8 cellular contexts compared by ENCODE assay signal in genomic region chr9:4740373-4740622, GRCh38.
A peak's percentile ranks its signal among the peaks of the same experiment; 100 is the strongest.
DNase-seq lines count a peak whose midpoint lies in the region; ATAC-seq and TF ChIP-seq lines count a peak whose summit lies in the region.

No MANE protein-coding gene starts in this region.

- peak; percentile 42 for ATAC-seq in SK-N-SH treated with all-trans-retinoic acid at 6 μM for 48 hours
- ATAC-seq in GM21381 (IDR thresholded peaks at IDR 0.05; ENCODE audit: unreplicated experiment) = no peak
- no peak for ATAC-seq in GM18511 (IDR thresholded peaks at IDR 0.05; ENCODE audit: unreplicated experiment)

- peak overlapping the region; percentile 86 for H3K4me3 ChIP-seq in skeletal muscle cell (ENCODE audit: low read depth, low read length)

- peak; percentile 37 for DNase-seq in NCI-H2107 treated with DMSO at 0.1 percent for 48 hours (lab: John Stamatoyannopoulos, UW; ENCODE audit: unreplicated experiment)
- no peak for DNase-seq in NCI-H2107 (lab: John Stamatoyannopoulos, UW)
- DNase-seq in globus pallidus (ENCODE audit: low spot score) = peak; percentile 26
- no peak for DNase-seq in skeletal muscle cell (ENCODE audit: low read depth)
- no peak for DNase-seq in NCI-H510A (lab: John Stamatoyannopoulos, UW)

TF ChIP-seq in SK-N-SH treated with all-trans-retinoic acid at 6 μM for 48 hours, 23 proteins besides CTCF, POLR2A, EP300 and RAD21:
- no peak for TF ChIP-seq PATZ1 (CRISPR knock-in tag; IDR thresholded peaks at IDR 0.05; ENCODE audit: borderline replicate concordance)
- no peak for TF ChIP-seq GLIS3 (CRISPR knock-in tag; IDR thresholded peaks at IDR 0.05)
- no peak for TF ChIP-seq TSHZ2 (CRISPR knock-in tag; IDR thresholded peaks at IDR 0.05)
- TF ChIP-seq ZNF70 (CRISPR knock-in tag; IDR thresholded peaks at IDR 0.05) = no peak

Comparison
In these comparisons a context has a peak if more than half of its experiments do, and no peak if none do; other contexts are left out.
1. DNase-seq: peak in NCI-H2107 treated with DMSO at 0.1 percent for 48 hours (single experiment) and globus pallidus (single experiment); none in NCI-H2107 (single experiment), skeletal muscle cell (single experiment) and NCI-H510A (single experiment).